ENCODE assay signal across 8 cellular contexts in the genomic region with DNA sequence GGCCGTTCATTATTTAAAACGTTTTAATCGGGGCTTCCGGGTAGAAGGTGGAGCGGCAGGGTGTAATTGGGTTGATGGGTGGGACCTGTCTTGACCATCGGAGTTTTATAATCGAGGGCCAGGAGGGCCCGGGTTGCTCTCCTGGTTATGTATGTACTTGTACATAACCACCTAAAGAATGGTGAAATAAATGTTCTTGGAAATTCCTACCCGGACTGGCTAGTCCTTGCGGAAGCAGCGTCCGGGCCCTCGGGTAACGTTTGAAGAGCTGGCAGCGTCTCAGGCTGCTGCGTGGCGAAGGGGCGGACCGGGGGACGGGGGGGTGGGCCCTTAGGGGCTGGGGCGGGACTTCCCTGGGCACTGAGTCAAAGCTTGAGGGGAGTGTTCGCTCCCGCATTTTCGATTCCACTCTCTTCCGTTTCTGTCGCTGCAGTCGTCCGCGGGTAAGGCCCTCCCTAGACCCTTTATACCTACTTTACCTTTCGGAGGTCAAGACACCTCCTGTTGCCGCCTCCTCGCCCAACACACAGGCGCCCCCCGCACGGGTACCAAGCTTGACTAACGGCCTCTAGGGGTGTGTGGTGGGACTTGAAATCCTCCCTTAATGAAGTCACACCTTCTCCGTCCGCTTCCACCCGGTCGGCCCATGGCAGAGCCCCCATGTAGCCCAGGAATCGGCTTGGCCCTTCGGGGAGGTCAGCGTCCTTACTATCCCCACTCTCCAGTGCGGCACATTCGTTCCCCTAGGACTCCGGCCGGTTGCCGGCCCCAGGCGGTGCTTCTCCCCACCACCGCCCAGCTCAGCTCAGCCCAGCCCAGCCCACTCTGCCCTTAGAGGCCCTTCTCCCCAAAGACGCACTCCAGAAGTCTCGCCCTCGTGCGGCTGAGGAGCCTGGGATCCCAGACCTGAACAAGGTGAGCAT. TPM values are rescaled to one million over a fixed set of nuclear protein-coding genes. Genes with fewer than 3 reads are reported as not detected.
DNase-seq lines count a peak whose midpoint lies in the region; ATAC-seq, FAIRE-seq and TF ChIP-seq lines count a peak whose summit lies in the region.

Gene TMEM106A, plus strand, starts transcription at position 396 of the 923 bp plus-strand sequence. CDS start 1,167 bp downstream, outside the sequence.

- peak within 1 kb of the TSS; percentile 38; the same call in 1 of the 2 replicates for H3K9ac ChIP-seq in KMS-11

- H3K27ac ChIP-seq in KMS-11 = peak within 1 kb of the TSS; percentile 28; the same call in 1 of the 2 replicates

- H3K4me2 ChIP-seq in KMS-11 = peak within 1 kb of the TSS; percentile 79

- peak within 1 kb of the TSS; percentile 82 for H2AFZ ChIP-seq in KMS-11 (ENCODE audit: low read depth)

- H3K4me1 Mint-ChIP-seq in WTC11 = peaks cover 20% of the 10 kb centered on the region

- no peaks in the 10 kb centered on the region for H4K20me1 ChIP-seq in KMS-11 (ENCODE audit: insufficient read depth)

- TF ChIP-seq CTCF in D721Med (IDR thresholded peaks at IDR 0.05; ENCODE audit: insufficient read depth, missing control alignments) (peak; percentile 18), KMS-11 (conservative IDR thresholded peaks at IDR 0.05; ENCODE audit: low read depth, low read length) (peak; percentile 34; the same call in 1 of the 2 replicates), WTC11 (IDR thresholded peaks at IDR 0.05) (no peak), cardiac fibroblast (IDR thresholded peaks at IDR 0.05; ENCODE audit: low read depth, low read length) (peak; percentile 52)

- CTCF ChIA-PET in WTC11 (lab: Charles Lee) = interaction anchor here (0.5 to 1.9 kb wide), 22 partner anchors 9 to 938 kb away, joined by 3 to 11 read pairs (median 4); partner anchors contain the start of genes BECN1, BRCA1, NBR1 and RND2

- no peaks in the 10 kb centered on the region for H3K36me3 ChIP-seq in KMS-11 (ENCODE audit: insufficient read depth)

- ATAC-seq in GM21447 (IDR thresholded peaks at IDR 0.05; ENCODE audit: unreplicated experiment) (peak; percentile 68), WTC11 (peak; percentile 85)

- peak within 1 kb of the TSS; percentile 94 for H3K4me3 Mint-ChIP-seq in WTC11

- H3K36me3 Mint-ChIP-seq in WTC11 = peaks cover 6% of the 10 kb centered on the region; the same call in 1 of the 2 replicates

- no peaks in the 10 kb centered on the region for H3K27me3 ChIP-seq in KMS-11 (ENCODE audit: insufficient read depth, low read depth)

- no peaks in the 10 kb centered on the region for H3K79me2 ChIP-seq in KMS-11 (ENCODE audit: insufficient read depth, low read depth)

- no peaks in the 10 kb centered on the region for H3K27me3 Mint-ChIP-seq in WTC11 (ENCODE audit: low read depth)

- H3K4me3 ChIP-seq in KMS-11 (IDR thresholded peaks at IDR 0.05; ENCODE audit: insufficient read depth, low read depth, low read length) = no peak within 1 kb of the TSS
- peak within 1 kb of the TSS; percentile 50 to 68 for H3K4me3 ChIP-seq in cardiac fibroblast (replicated peaks in 1 of 2; ENCODE audit: low read depth in 2 of 2, low read length in 2 of 2)

- no peak for DNase-seq in D721Med (ENCODE audit: insufficient read length, low spot score)
- DNase-seq in WTC11 (ENCODE audit: low spot score) = peak; percentile 75
- DNase-seq in cardiac fibroblast (ENCODE audit: low read depth in 2 of 2) = peak; percentile 88 to 92
- DNase-seq in islet precursor cell = peak; percentile 93
- peak; percentile 57 to 61 for DNase-seq in stimulated activated CD4-positive, alpha-beta T cell treated with anti-CD3 and anti-CD28 coated beads, Interleukin-15, amount 100 ng/mL, for 1 hour (ENCODE audit: low read depth in 1 of 2, low spot score in 1 of 2)
- DNase-seq in NCI-H524 (lab: John Stamatoyannopoulos, UW) = no peak

- no peak for FAIRE-seq in D721Med (lab: Jason Lieb, UNC)

- H3K4me1 ChIP-seq in KMS-11 (ENCODE audit: low read depth, poor library complexity, severe bottlenecking) = peaks cover 26% of the 10 kb centered on the region

- H3K9me3 Mint-ChIP-seq in WTC11 = no peaks in the 10 kb centered on the region

- POLR2A ChIA-PET in WTC11 (lab: Charles Lee) = interaction anchor here (0.5 to 1.7 kb wide), 5 partner anchors 10 to 387 kb away, joined by 3 to 11 read pairs (median 3); partner anchors contain the start of gene RPL27

- H3K27ac Mint-ChIP-seq in WTC11 = peak within 1 kb of the TSS; percentile 96

TF ChIP-seq in WTC11, 78 proteins besides CTCF, POLR2A, EP300 and RAD21 (continues in another document):
- TF ChIP-seq ZNF416 (CRISPR knock-in tag; IDR thresholded peaks at IDR 0.05) (peak; percentile 48; the same call in 1 of the 2 replicates), MAX (CRISPR knock-in tag; IDR thresholded peaks at IDR 0.05) (peak; percentile 18; the same call in 1 of the 2 replicates), IRF1 (CRISPR knock-in tag; IDR thresholded peaks at IDR 0.05) (no peak), CREM (CRISPR knock-in tag; IDR thresholded peaks at IDR 0.05) (no peak), ZNF512 (CRISPR knock-in tag; IDR thresholded peaks at IDR 0.05; ENCODE audit: borderline replicate concordance) (no peak), ZNF396 (CRISPR knock-in tag; IDR thresholded peaks at IDR 0.05; ENCODE audit: borderline replicate concordance) (no peak), ZNF317 (CRISPR knock-in tag; IDR thresholded peaks at IDR 0.05; ENCODE audit: borderline replicate concordance, low read depth) (no peak), SMAD4 (CRISPR knock-in tag; IDR thresholded peaks at IDR 0.05) (no peak), ZNF425 (CRISPR knock-in tag; conservative IDR thresholded peaks at IDR 0.05) (no peak), NR3C1 (CRISPR knock-in tag; conservative IDR thresholded peaks at IDR 0.05; ENCODE audit: low read depth) (no peak), GABPB1 (CRISPR knock-in tag; IDR thresholded peaks at IDR 0.05) (peak; percentile 12; the same call in 1 of the 2 replicates), GRHL2 (CRISPR knock-in tag; IDR thresholded peaks at IDR 0.05; ENCODE audit: insufficient replicate concordance, severe bottlenecking) (no peak), RORB (CRISPR knock-in tag; IDR thresholded peaks at IDR 0.05) (no peak), NFYB (CRISPR knock-in tag; conservative IDR thresholded peaks at IDR 0.05; ENCODE audit: low read depth) (no peak)

RNA-seq across cellular contexts. Expression of gene TMEM106A, which starts in this region (rescaled TPM):
- 3.8 to 4.4 TPM (median 4.2 TPM) in 3 replicates for total RNA-seq in WTC11 (2021)

Comparison
In these comparisons a context has a peak if more than half of its experiments do, and no peak if none do; other contexts are left out.
1. DNase-seq: peak in WTC11 (single experiment), cardiac fibroblast (2 of 2), islet precursor cell (single experiment) and stimulated activated CD4-positive, alpha-beta T cell treated with anti-CD3 and anti-CD28 coated beads, Interleukin-15, amount 100 ng/mL, for 1 hour (2 of 2); none in D721Med (single experiment) and NCI-H524 (0 of 2).